In the genomic region with DNA sequence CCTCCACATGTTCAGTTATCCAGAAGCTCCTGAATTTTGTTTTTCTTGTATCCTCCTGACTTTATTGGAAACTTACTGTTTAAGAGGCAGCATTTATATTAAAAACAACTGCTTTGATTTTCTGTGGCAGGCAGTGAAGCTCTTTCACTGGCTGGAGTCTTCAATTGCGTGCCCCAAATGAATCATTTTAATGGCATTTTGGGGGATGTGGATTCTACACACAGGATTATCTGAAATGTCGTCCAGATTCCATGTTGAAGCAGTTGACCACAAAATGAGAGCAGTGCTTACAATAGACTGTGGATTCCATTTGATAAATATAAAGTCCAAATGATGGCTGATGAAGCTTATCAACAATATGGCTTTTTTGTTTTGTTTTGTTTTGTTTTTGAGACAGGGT, we compare ENCODE assay signal across 1 cellular context.
TF ChIP-seq lines count a peak whose summit lies in the region.

No MANE protein-coding gene starts in this region.

TF ChIP-seq in HepG2, 621 proteins besides CTCF, POLR2A, EP300 and RAD21:
- no peak for TF ChIP-seq ZNF33B (CRISPR knock-in tag; IDR thresholded peaks at IDR 0.05)
- no peak for TF ChIP-seq ZNF546 (CRISPR knock-in tag; conservative IDR thresholded peaks at IDR 0.05)
- TF ChIP-seq IKZF4 (CRISPR knock-in tag; IDR thresholded peaks at IDR 0.05; ENCODE audit: borderline replicate concordance, low read depth, not compliant biosample characterization), result no peak
- TF ChIP-seq ZNF468 (CRISPR knock-in tag; IDR thresholded peaks at IDR 0.05), result no peak
- no peak for TF ChIP-seq DR1 (CRISPR knock-in tag; IDR thresholded peaks at IDR 0.05)
- no peak for TF ChIP-seq MZF1 (CRISPR knock-in tag; IDR thresholded peaks at IDR 0.05; ENCODE audit: borderline replicate concordance)
- no peak for TF ChIP-seq ZNF335 (CRISPR knock-in tag; IDR thresholded peaks at IDR 0.05)
- no peak for TF ChIP-seq ZSCAN31 (CRISPR knock-in tag; IDR thresholded peaks at IDR 0.05; ENCODE audit: low read depth)
- no peak for TF ChIP-seq TP53 (CRISPR knock-in tag; conservative IDR thresholded peaks at IDR 0.05)
- TF ChIP-seq KLF6 (CRISPR knock-in tag; IDR thresholded peaks at IDR 0.05), result no peak
- TF ChIP-seq ZNF878 (CRISPR knock-in tag; IDR thresholded peaks at IDR 0.05), result no peak
- no peak for TF ChIP-seq U2AF2 (IDR thresholded peaks at IDR 0.05; ENCODE audit: low read depth, low read length)
